Comparison of ENCODE assay signal across 13 cellular contexts in genomic region chr6:169864148-169865030, GRCh38.
A peak's percentile ranks its signal among the peaks of the same experiment; 100 is the strongest.
DNase-seq lines count a peak whose midpoint lies in the region; ATAC-seq lines count a peak whose summit lies in the region.
"Had no signal": no experiment of that assay in that cellular context is flagged by ENCODE, and none has a peak within 500 bp of the region (broad histone marks: within the 10 kb centered on the region; RNA-seq: fewer than 3 reads in every experiment).

No MANE protein-coding gene starts in this region.

- peaks cover 6% of the 10 kb centered on the region for H3K27me3 Mint-ChIP-seq in memory B cell
- peaks cover 7 to 13% of the 10 kb centered on the region in 2 donors for H3K27me3 Mint-ChIP-seq in natural killer cell treated with Interleukin-12 subunit alpha and Interleukin-12 subunit beta and Interleukin-15 and Interleukin-18, amount 100 ng/mL, for 72 hours
- H3K27me3 Mint-ChIP-seq: activated naive CD8-positive, alpha-beta T cell had no signal

- H3K36me3 Mint-ChIP-seq in memory B cell, result no peaks in the 10 kb centered on the region
- H3K36me3 Mint-ChIP-seq in natural killer cell treated with Interleukin-12 subunit alpha and Interleukin-12 subunit beta and Interleukin-15 and Interleukin-18, amount 100 ng/mL, for 72 hours, result no peaks in the 10 kb centered on the region
- H3K36me3 Mint-ChIP-seq: activated naive CD8-positive, alpha-beta T cell had no signal

- no peak overlapping the region for H3K27ac Mint-ChIP-seq in memory B cell
- H3K27ac Mint-ChIP-seq in natural killer cell treated with Interleukin-12 subunit alpha and Interleukin-12 subunit beta and Interleukin-15 and Interleukin-18, amount 100 ng/mL, for 72 hours, result no peak overlapping the region
- H3K27ac Mint-ChIP-seq: activated naive CD8-positive, alpha-beta T cell had no signal

- H3K9me3 Mint-ChIP-seq in memory B cell, result peaks cover 5% of the 10 kb centered on the region
- H3K9me3 Mint-ChIP-seq in natural killer cell treated with Interleukin-12 subunit alpha and Interleukin-12 subunit beta and Interleukin-15 and Interleukin-18, amount 100 ng/mL, for 72 hours, result peaks cover 4% of the 10 kb centered on the region

- ATAC-seq in memory B cell (ENCODE audit: low read depth) (peak; percentile 21), GM21737 (IDR thresholded peaks at IDR 0.05; ENCODE audit: unreplicated experiment) (no peak)
- ATAC-seq in natural killer cell treated with Interleukin-12 subunit alpha and Interleukin-12 subunit beta and Interleukin-15 and Interleukin-18, amount 100 ng/mL, for 72 hours, result no peak

- H3K4me3 Mint-ChIP-seq in memory B cell, result no peak overlapping the region
- H3K4me3 Mint-ChIP-seq in natural killer cell treated with Interleukin-12 subunit alpha and Interleukin-12 subunit beta and Interleukin-15 and Interleukin-18, amount 100 ng/mL, for 72 hours, result no peak overlapping the region
- H3K4me3 Mint-ChIP-seq: activated naive CD8-positive, alpha-beta T cell had no signal

- DNase-seq in DMS153 (lab: John Stamatoyannopoulos, UW) (peak; percentile 94), NCI-H128 (lab: John Stamatoyannopoulos, UW; ENCODE audit: unreplicated experiment) (peak; percentile 80), NCI-H748 (lab: John Stamatoyannopoulos, UW; ENCODE audit: unreplicated experiment) (peak; percentile 99), memory B cell (ENCODE audit: low spot score in 2 of 2) (no peak), HUDEP-2 (lab: John Stamatoyannopoulos, UW; ENCODE audit: unreplicated experiment in 76 of 76) (no peak), NCI-H1694 treated with DMSO at 0.1 percent for 48 hours (lab: John Stamatoyannopoulos, UW) (no peak)
- no peak for DNase-seq in natural killer cell treated with Interleukin-12 subunit alpha and Interleukin-12 subunit beta and Interleukin-15 and Interleukin-18, amount 100 ng/mL, for 72 hours (ENCODE audit: low spot score)
- DNase-seq: BE2C, left ventricle myocardium inferior, MV-4-11, occipital lobe had no signal

- peaks cover 6% of the 10 kb centered on the region for H3K4me1 Mint-ChIP-seq in memory B cell
- peaks cover 11 to 31% of the 10 kb centered on the region in 2 donors for H3K4me1 Mint-ChIP-seq in natural killer cell treated with Interleukin-12 subunit alpha and Interleukin-12 subunit beta and Interleukin-15 and Interleukin-18, amount 100 ng/mL, for 72 hours (ENCODE audit: low read depth in 2 of 2)

Comparison
In these comparisons a context has a peak if more than half of its experiments do, and no peak if none do; other contexts are left out.
1. DNase-seq: peak in DMS153 (single experiment), NCI-H128 (single experiment) and NCI-H748 (single experiment); none in memory B cell (0 of 2), HUDEP-2 (0 of 76), natural killer cell treated with Interleukin-12 subunit alpha and Interleukin-12 subunit beta and Interleukin-15 and Interleukin-18, amount 100 ng/mL, for 72 hours (single experiment) and NCI-H1694 treated with DMSO at 0.1 percent for 48 hours (single experiment).